In genomic region chr2:159230145-159230877, GRCh38 we compare ENCODE assay signal across 15 cellular contexts. TPM values are rescaled to one million over a fixed set of nuclear protein-coding genes. Genes with fewer than 3 reads are reported as not detected.
A peak's percentile ranks its signal among the peaks of the same experiment; 100 is the strongest.
DNase-seq lines count a peak whose midpoint lies in the region; ATAC-seq and TF ChIP-seq lines count a peak whose summit lies in the region.
"Had no signal": no experiment of that assay in that cellular context is flagged by ENCODE, and none has a peak within 500 bp of the region (broad histone marks: within the 10 kb centered on the region; RNA-seq: fewer than 3 reads in every experiment).

No MANE protein-coding gene starts in this region.

- peak overlapping the region; percentile 60 for H3K27ac ChIP-seq in angular gyrus (ENCODE audit: low read depth, low read length)
- peak overlapping the region; percentile 44 to 48 for H3K27ac ChIP-seq in left lung

- intact Hi-C loops in left lung (cut with DNase I) = no loop called here

- no peak overlapping the region for H3K4me3 ChIP-seq in left lung

- H3K27me3 ChIP-seq in left lung = no peaks in the 10 kb centered on the region

- no peak for TF ChIP-seq CTCF in left lung (IDR thresholded peaks at IDR 0.05)

- H3K9me3 ChIP-seq in left lung = no peaks in the 10 kb centered on the region
- H3K9me3 ChIP-seq: Caco-2 had no signal

- peaks cover 10 to 18% of the 10 kb centered on the region in 2 donors for H3K4me1 ChIP-seq in left lung
- H3K4me1 ChIP-seq: Caco-2 had no signal

- ATAC-seq in left lung = peak; percentile 26
- no peak for ATAC-seq in HG02870 (IDR thresholded peaks at IDR 0.05; ENCODE audit: unreplicated experiment)

- H3K36me3 ChIP-seq in left lung = peaks cover 0 to 49% of the 10 kb centered on the region in 2 donors

- DNase-seq in Ammon's horn (ENCODE audit: low spot score) (peak; percentile 57), left lung (no peak), pons (ENCODE audit: low spot score) (peak; percentile 54), NCI-H2171 treated with DMSO at 0.1 percent for 48 hours (lab: John Stamatoyannopoulos, UW) (no peak)
- DNase-seq in activated CD4-positive, alpha-beta T cell treated with anti-CD3 and anti-CD28 coated beads, Interleukin-2, amount 50 U/mL, for 1 hour = no peak
- no peak for DNase-seq in activated T-cell treated with anti-CD3 and anti-CD28 coated beads, Interleukin-2, amount 50 U/mL, for 48 hours
- DNase-seq: Caco-2, H9, Kasumi-1, NCI-H1105 treated with DMSO at 0.1 percent for 48 hours, NCI-H187 treated with DMSO at 0.1 percent for 48 hours, NCI-H2171, NCI-H82 had no signal

RNA-seq across cellular contexts. Expression of gene WDSUB1, which starts 56.2 kb away (rescaled TPM):
- total RNA-seq in left lung = 10 to 100 TPM; 11.3 to 13.4 TPM

Comparison
In these comparisons a context has a peak if more than half of its experiments do, and no peak if none do; other contexts are left out.
1. DNase-seq: peak in Ammon's horn (single experiment) and pons (single experiment); none in left lung (0 of 2), activated CD4-positive, alpha-beta T cell treated with anti-CD3 and anti-CD28 coated beads, Interleukin-2, amount 50 U/mL, for 1 hour (single experiment), NCI-H2171 treated with DMSO at 0.1 percent for 48 hours (single experiment) and activated T-cell treated with anti-CD3 and anti-CD28 coated beads, Interleukin-2, amount 50 U/mL, for 48 hours (0 of 2).